Comparison of ENCODE assay signal across 1 cellular context in genomic region chr7:32490127-32490796, GRCh38.
TF ChIP-seq lines count a peak whose summit lies in the region.

LSM5 (minus strand) TSS chr7:32490380; CDS start chr7:32490365, 15 bp downstream.

TF ChIP-seq in HepG2, 621 proteins besides CTCF, POLR2A, EP300 and RAD21 (continued from another document and continues in another):
- TF ChIP-seq ZNF549 (CRISPR knock-in tag; IDR thresholded peaks at IDR 0.05), result no peak
- TF ChIP-seq MTA1 (CRISPR knock-in tag; IDR thresholded peaks at IDR 0.05; ENCODE audit: borderline replicate concordance), result peak; percentile 68; the same call in 1 of the 2 replicates
- TF ChIP-seq ZMYM3 (CRISPR knock-in tag; IDR thresholded peaks at IDR 0.05), result peak; percentile 78
- TF ChIP-seq MXD4 (CRISPR knock-in tag; IDR thresholded peaks at IDR 0.05), result peak; percentile 95
- TF ChIP-seq ELF3 (CRISPR knock-in tag; IDR thresholded peaks at IDR 0.05), result peak; percentile 93
- 0 out of 2 replicates have a peak, but pooled peaks have one; percentile 50 for TF ChIP-seq HNF1A (IDR thresholded peaks at IDR 0.05; ENCODE audit: low read depth)
- peak; percentile 62; the same call in 1 of the 2 replicates for TF ChIP-seq HNF1A (CRISPR knock-in tag; IDR thresholded peaks at IDR 0.05; ENCODE audit: borderline replicate concordance)
- 0 out of 2 replicates have a peak, but pooled peaks have one; percentile 80 for TF ChIP-seq ZUFSP (CRISPR knock-in tag; IDR thresholded peaks at IDR 0.05; ENCODE audit: borderline replicate concordance)
- no peak for TF ChIP-seq ZNF550 (CRISPR knock-in tag; IDR thresholded peaks at IDR 0.05; ENCODE audit: borderline replicate concordance)
- TF ChIP-seq ELF1 (CRISPR knock-in tag; IDR thresholded peaks at IDR 0.05), result peak; percentile 94
- TF ChIP-seq CEBPZ (IDR thresholded peaks at IDR 0.05; ENCODE audit: low read length), result no peak
- TF ChIP-seq ZNF670 (CRISPR knock-in tag; IDR thresholded peaks at IDR 0.05; ENCODE audit: borderline replicate concordance), result peak; percentile 87; the same call in 1 of the 2 replicates
- TF ChIP-seq PBX3 (CRISPR knock-in tag; IDR thresholded peaks at IDR 0.05; ENCODE audit: borderline replicate concordance), result peak; percentile 78; the same call in 1 of the 2 replicates
- 0 out of 2 replicates have a peak, but pooled peaks have one; percentile 12 for TF ChIP-seq ZNF629 (CRISPR knock-in tag; conservative IDR thresholded peaks at IDR 0.05)
- 0 out of 2 replicates have a peak, but pooled peaks have one; percentile 24 for TF ChIP-seq SNAPC2 (CRISPR knock-in tag; IDR thresholded peaks at IDR 0.05)
- TF ChIP-seq ZBTB26 (CRISPR knock-in tag; IDR thresholded peaks at IDR 0.05; ENCODE audit: borderline replicate concordance), result no peak
- peak; percentile 96; the same call in 1 of the 2 replicates for TF ChIP-seq NFKB2 (CRISPR knock-in tag; IDR thresholded peaks at IDR 0.05; ENCODE audit: borderline replicate concordance)
- TF ChIP-seq TOPORS (CRISPR knock-in tag; IDR thresholded peaks at IDR 0.05), result no peak
- TF ChIP-seq IRF9 (CRISPR knock-in tag; IDR thresholded peaks at IDR 0.05; ENCODE audit: borderline replicate concordance), result peak; percentile 92
- peak; percentile 25; the same call in 1 of the 2 replicates for TF ChIP-seq GLI4 (CRISPR knock-in tag; IDR thresholded peaks at IDR 0.05; ENCODE audit: borderline replicate concordance)
- TF ChIP-seq U2AF1 (optimal IDR thresholded peaks at IDR 0.05; ENCODE audit: low read depth, low read length), result no peak
- peak; percentile 61; the same call in 1 of the 2 replicates for TF ChIP-seq BRCA1 (CRISPR knock-in tag; IDR thresholded peaks at IDR 0.05)
- TF ChIP-seq ONECUT2 (CRISPR knock-in tag; IDR thresholded peaks at IDR 0.05), result peak; percentile 32; the same call in 1 of the 2 replicates
- no peak for TF ChIP-seq FOXP1 (IDR thresholded peaks at IDR 0.05)
- TF ChIP-seq FOXP1 (CRISPR knock-in tag; IDR thresholded peaks at IDR 0.05), result peak; percentile 16; the same call in 1 of the 2 replicates
- TF ChIP-seq HOXA9 (CRISPR knock-in tag; IDR thresholded peaks at IDR 0.05; ENCODE audit: borderline replicate concordance), result no peak
- peak; percentile 98 for TF ChIP-seq YEATS4 (CRISPR knock-in tag; IDR thresholded peaks at IDR 0.05; ENCODE audit: borderline replicate concordance)
- no peak for TF ChIP-seq ZNF570 (CRISPR knock-in tag; IDR thresholded peaks at IDR 0.05; ENCODE audit: borderline replicate concordance)
- peak; percentile 74 for TF ChIP-seq RBFOX2 (IDR thresholded peaks at IDR 0.05; ENCODE audit: low read depth, low read length)
- peak; percentile 64 for TF ChIP-seq BCL6 (CRISPR knock-in tag; IDR thresholded peaks at IDR 0.05)
- TF ChIP-seq MLLT10 (CRISPR knock-in tag; IDR thresholded peaks at IDR 0.05), result peak; percentile 61; the same call in 1 of the 2 replicates
- peak; percentile 79; the same call in 1 of the 2 replicates for TF ChIP-seq KLF12 (CRISPR knock-in tag; IDR thresholded peaks at IDR 0.05; ENCODE audit: borderline replicate concordance)
- peak; percentile 69; the same call in 1 of the 2 replicates for TF ChIP-seq MTF1 (CRISPR knock-in tag; IDR thresholded peaks at IDR 0.05)
- no peak for TF ChIP-seq JUND (CRISPR knock-in tag; IDR thresholded peaks at IDR 0.05)
- peak; percentile 83 for TF ChIP-seq ZNF501 (CRISPR knock-in tag; IDR thresholded peaks at IDR 0.05)
- peak; percentile 91 for TF ChIP-seq HDAC2 (CRISPR knock-in tag; IDR thresholded peaks at IDR 0.05)
- peak; percentile 72; the same call in 1 of the 2 replicates for TF ChIP-seq TARDBP (CRISPR knock-in tag; IDR thresholded peaks at IDR 0.05)
- TF ChIP-seq TBP (CRISPR knock-in tag; IDR thresholded peaks at IDR 0.05), result no peak
- peak; percentile 85; the same call in 1 of the 2 replicates for TF ChIP-seq POLR2AphosphoS2 (IDR thresholded peaks at IDR 0.05; ENCODE audit: low read depth, low read length)
- TF ChIP-seq ZNF609 (CRISPR knock-in tag; IDR thresholded peaks at IDR 0.05; ENCODE audit: borderline replicate concordance), result peak; percentile 56; the same call in 1 of the 2 replicates
- no peak; the same call in 1 of the 2 replicates for TF ChIP-seq PAX8 (CRISPR knock-in tag; IDR thresholded peaks at IDR 0.05; ENCODE audit: borderline replicate concordance)
- TF ChIP-seq TRAFD1 (CRISPR knock-in tag; IDR thresholded peaks at IDR 0.05; ENCODE audit: borderline replicate concordance), result no peak
